Comparison of ENCODE assay signal across 25 cellular contexts in the genomic region with DNA sequence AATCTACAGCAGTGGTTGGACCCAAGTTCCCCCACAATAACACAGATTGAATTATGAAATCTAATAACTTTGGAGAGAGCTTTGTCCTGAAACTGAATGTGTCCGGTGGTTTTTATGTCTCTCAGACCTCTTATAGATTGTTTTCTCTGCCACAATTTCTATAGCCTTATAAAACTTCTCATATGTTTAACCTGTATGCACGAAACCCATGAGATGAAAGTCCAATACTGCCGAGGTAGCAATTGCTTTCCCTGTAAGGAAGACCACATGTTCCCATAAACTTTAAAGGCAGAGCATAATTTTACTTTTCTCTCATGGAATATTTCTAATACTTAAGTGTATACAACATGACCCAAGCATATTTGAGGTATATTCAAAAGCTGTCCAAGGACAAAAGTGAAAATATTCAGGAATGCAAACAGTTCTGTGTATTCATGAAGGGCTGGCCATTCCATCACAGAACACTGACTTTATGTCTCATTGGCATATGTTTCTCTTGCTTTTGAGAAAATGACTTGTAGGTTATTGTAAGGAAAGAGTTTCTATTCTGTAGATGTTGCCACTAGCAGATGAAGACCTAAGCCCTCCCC.
A peak's percentile ranks its signal among the peaks of the same experiment; 100 is the strongest.
DNase-seq lines count a peak whose midpoint lies in the region; ATAC-seq, FAIRE-seq and TF ChIP-seq lines count a peak whose summit lies in the region.
"Had no signal": no experiment of that assay in that cellular context is flagged by ENCODE, and none has a peak within 500 bp of the region (broad histone marks: within the 10 kb centered on the region; RNA-seq: fewer than 3 reads in every experiment).

No MANE protein-coding gene starts in this region.

- BruUV-seq in HepG2 (replicated peaks; lab: Mats Ljungman, UMichigan), result no TSS peak

- H3K4me1 ChIP-seq in Peyer's patch (no peaks in the 10 kb centered on the region), HepG2 (ENCODE audit: insufficient read depth, low read length) (no peaks in the 10 kb centered on the region)
- H3K4me1 ChIP-seq: Caco-2 had no signal

- H3K4me3 Mint-ChIP-seq in activated naive CD8-positive, alpha-beta T cell treated with anti-CD3 and anti-CD28 coated beads, Interleukin-2, amount 50 U/mL, for 24 hours, result no peak overlapping the region
- no peak overlapping the region for H3K4me3 Mint-ChIP-seq in activated naive CD8-positive, alpha-beta T cell treated with anti-CD3 and anti-CD28 coated beads for 36 hours
- H3K4me3 Mint-ChIP-seq in chondrocyte (ENCODE audit: unreplicated experiment), result no peak overlapping the region
- H3K4me3 Mint-ChIP-seq: CD4-positive, alpha-beta T cell; GM23338 had no signal

- no peak overlapping the region for H3K27ac ChIP-seq in Peyer's patch
- no peak overlapping the region for H3K27ac ChIP-seq in HepG2 (ENCODE audit: extremely low read length, insufficient read depth, low read length)
- H3K27ac ChIP-seq: 22Rv1 had no signal

- no peaks in the 10 kb centered on the region for H3K79me2 ChIP-seq in HepG2 (ENCODE audit: insufficient read depth, low read length)

- H2AFZ ChIP-seq in HepG2 (ENCODE audit: low read length), result no peak overlapping the region
- H2AFZ ChIP-seq: GM23338 had no signal

- no peak for TF ChIP-seq CTCF in chondrocyte (IDR thresholded peaks at IDR 0.05)
- no peak for TF ChIP-seq CTCF in Peyer's patch (IDR thresholded peaks at IDR 0.05)
- TF ChIP-seq CTCF in HepG2 (CRISPR knock-in tag; IDR thresholded peaks at IDR 0.05), result no peak

- no peaks in the 10 kb centered on the region for H3K27me3 ChIP-seq in Peyer's patch
- no peaks in the 10 kb centered on the region; a peak in 1 of 5 replicates for H3K27me3 ChIP-seq in HepG2 (ENCODE audit: control insufficient read depth in 1 of 2, insufficient read depth in 2 of 2, low read length in 2 of 2)

- in situ Hi-C loops in HepG2 (cut with HindIII; ENCODE audit: extremely low pct_ligation_motif_present, low pct_unique_long_range_greater_than_20kb), result no loop called here

- DNase-seq in activated naive CD8-positive, alpha-beta T cell treated with anti-CD3 and anti-CD28 coated beads, Interleukin-2, amount 50 U/mL, for 24 hours, result no peak
- DNase-seq in activated naive CD8-positive, alpha-beta T cell treated with anti-CD3 and anti-CD28 coated beads for 36 hours, result no peak
- DNase-seq in chondrocyte (ENCODE audit: low spot score), result no peak
- peak; percentile 37 for DNase-seq in iris pigment epithelial cell (ENCODE audit: low read depth)
- no peak for DNase-seq in Peyer's patch
- no peak for DNase-seq in HepG2 (ENCODE audit: low spot score)
- DNase-seq: Caco-2; CD4-positive, alpha-beta T cell; DMS153; EL; HCEC 1CT; KG1; MV-4-11; NCI-H1694 treated with DMSO at 0.1 percent for 48 hours; NCI-H2107; NCI-H226; NCI-H524; RPMI8226; SIG-M5 had no signal

- intact Hi-C loops in HepG2 (cut with micrococcal nuclease; ENCODE audit: unreplicated experiment), result no loop called here

- TF ChIP-seq EP300 in HepG2 (IDR thresholded peaks at IDR 0.05; ENCODE audit: low read depth in 2 of 2, low read length in 2 of 2) (no peak), HepG2 (CRISPR knock-in tag; IDR thresholded peaks at IDR 0.05; ENCODE audit: borderline replicate concordance) (no peak)

- no peak overlapping the region for H3K4me2 ChIP-seq in HepG2 (ENCODE audit: low read depth, low read length)
- H3K4me2 ChIP-seq: GM23338 had no signal

- TF ChIP-seq RAD21 in HepG2 (CRISPR knock-in tag; IDR thresholded peaks at IDR 0.05), result no peak

- TF ChIP-seq POLR2A in Peyer's patch (IDR thresholded peaks at IDR 0.05) (no peak), HepG2 (IDR thresholded peaks at IDR 0.05; ENCODE audit: insufficient read depth in 1 of 2, low read depth in 2 of 2, low read length in 2 of 2) (no peak)

- POLR2A ChIA-PET in HepG2 (lab: Yijun Ruan, JAX), result no interaction called here

- H3K27me3 Mint-ChIP-seq in activated naive CD8-positive, alpha-beta T cell treated with anti-CD3 and anti-CD28 coated beads, Interleukin-2, amount 50 U/mL, for 24 hours, result no peaks in the 10 kb centered on the region
- no peaks in the 10 kb centered on the region for H3K27me3 Mint-ChIP-seq in activated naive CD8-positive, alpha-beta T cell treated with anti-CD3 and anti-CD28 coated beads for 36 hours
- H3K27me3 Mint-ChIP-seq in chondrocyte (ENCODE audit: low read depth), result no peaks in the 10 kb centered on the region
- H3K27me3 Mint-ChIP-seq: CD4-positive, alpha-beta T cell had no signal

- CTCF ChIA-PET in HepG2 (lab: Yijun Ruan, JAX; ENCODE audit: low intra/inter-chr PET ratio, low total read pairs), result no interaction called here

- no peak overlapping the region for H3K9ac ChIP-seq in HepG2 (ENCODE audit: insufficient read depth, low read depth, low read length)

- no peak for ATAC-seq in activated naive CD8-positive, alpha-beta T cell treated with anti-CD3 and anti-CD28 coated beads, Interleukin-2, amount 50 U/mL, for 24 hours
- ATAC-seq in HG03439 (IDR thresholded peaks at IDR 0.05; ENCODE audit: unreplicated experiment), result no peak
- ATAC-seq in HepG2, result no peak
- ATAC-seq in HG03354 (IDR thresholded peaks at IDR 0.05; ENCODE audit: poor library complexity, severe bottlenecking, unreplicated experiment), result no peak
- ATAC-seq: GM23338 had no signal

- H3K27ac Mint-ChIP-seq in activated naive CD8-positive, alpha-beta T cell treated with anti-CD3 and anti-CD28 coated beads, Interleukin-2, amount 50 U/mL, for 24 hours, result peak overlapping the region; percentile 13
- H3K27ac Mint-ChIP-seq in activated naive CD8-positive, alpha-beta T cell treated with anti-CD3 and anti-CD28 coated beads for 36 hours, result no peak overlapping the region
- H3K27ac Mint-ChIP-seq in chondrocyte (ENCODE audit: unreplicated experiment), result peak overlapping the region; percentile 7
- H3K27ac Mint-ChIP-seq: CD4-positive, alpha-beta T cell; GM23338 had no signal

- 3% methylated on average over 3 of the region's 3 CpGs for WGBS in HepG2 (ENCODE audit: low lambda C conversion rate)

- H3K9me3 ChIP-seq in Peyer's patch (no peaks in the 10 kb centered on the region), HepG2 (ENCODE audit: low read length) (no peaks in the 10 kb centered on the region)
- H3K9me3 ChIP-seq: Caco-2 had no signal

- H3K4me3 ChIP-seq in Peyer's patch, result no peak overlapping the region
- no peak overlapping the region for H3K4me3 ChIP-seq in HepG2 (replicated peaks in 1 of 3; ENCODE audit: insufficient read depth in 1 of 3, low read depth in 2 of 3, low read length in 3 of 3)
- H3K4me3 ChIP-seq: GM23338 had no signal

- no peaks in the 10 kb centered on the region for H4K20me1 ChIP-seq in HepG2 (ENCODE audit: insufficient read depth, low read length)

- no peaks in the 10 kb centered on the region for H3K36me3 Mint-ChIP-seq in activated naive CD8-positive, alpha-beta T cell treated with anti-CD3 and anti-CD28 coated beads, Interleukin-2, amount 50 U/mL, for 24 hours (ENCODE audit: low read depth)
- no peaks in the 10 kb centered on the region for H3K36me3 Mint-ChIP-seq in activated naive CD8-positive, alpha-beta T cell treated with anti-CD3 and anti-CD28 coated beads for 36 hours
- no peaks in the 10 kb centered on the region for H3K36me3 Mint-ChIP-seq in chondrocyte (ENCODE audit: low read depth)

- H3K36me3 ChIP-seq in Peyer's patch, result no peaks in the 10 kb centered on the region
- H3K36me3 ChIP-seq in HepG2 (replicated peaks in 1 of 2; ENCODE audit: control insufficient read depth in 1 of 2, insufficient read depth in 2 of 2, low read length in 2 of 2), result no peaks in the 10 kb centered on the region

- H3K4me1 Mint-ChIP-seq in activated naive CD8-positive, alpha-beta T cell treated with anti-CD3 and anti-CD28 coated beads, Interleukin-2, amount 50 U/mL, for 24 hours, result peaks cover 20% of the 10 kb centered on the region
- peaks cover 26% of the 10 kb centered on the region for H3K4me1 Mint-ChIP-seq in activated naive CD8-positive, alpha-beta T cell treated with anti-CD3 and anti-CD28 coated beads for 36 hours
- peaks cover 27% of the 10 kb centered on the region for H3K4me1 Mint-ChIP-seq in chondrocyte (ENCODE audit: low read depth)

- no peaks in the 10 kb centered on the region for H3K9me3 Mint-ChIP-seq in activated naive CD8-positive, alpha-beta T cell treated with anti-CD3 and anti-CD28 coated beads, Interleukin-2, amount 50 U/mL, for 24 hours
- H3K9me3 Mint-ChIP-seq in activated naive CD8-positive, alpha-beta T cell treated with anti-CD3 and anti-CD28 coated beads for 36 hours, result peaks cover 1% of the 10 kb centered on the region
- no peaks in the 10 kb centered on the region for H3K9me3 Mint-ChIP-seq in chondrocyte (ENCODE audit: low read depth)
- H3K9me3 Mint-ChIP-seq: CD4-positive, alpha-beta T cell; GM23338 had no signal

- no peak for FAIRE-seq in HepG2 (lab: Jason Lieb, UNC)
- FAIRE-seq: GM12891, GM18507 had no signal

TF ChIP-seq in HepG2, 621 proteins besides CTCF, POLR2A, EP300 and RAD21 (continues in another document):
- no peak for TF ChIP-seq HOXA7 (CRISPR knock-in tag; IDR thresholded peaks at IDR 0.05)
- TF ChIP-seq, protein P1, sequence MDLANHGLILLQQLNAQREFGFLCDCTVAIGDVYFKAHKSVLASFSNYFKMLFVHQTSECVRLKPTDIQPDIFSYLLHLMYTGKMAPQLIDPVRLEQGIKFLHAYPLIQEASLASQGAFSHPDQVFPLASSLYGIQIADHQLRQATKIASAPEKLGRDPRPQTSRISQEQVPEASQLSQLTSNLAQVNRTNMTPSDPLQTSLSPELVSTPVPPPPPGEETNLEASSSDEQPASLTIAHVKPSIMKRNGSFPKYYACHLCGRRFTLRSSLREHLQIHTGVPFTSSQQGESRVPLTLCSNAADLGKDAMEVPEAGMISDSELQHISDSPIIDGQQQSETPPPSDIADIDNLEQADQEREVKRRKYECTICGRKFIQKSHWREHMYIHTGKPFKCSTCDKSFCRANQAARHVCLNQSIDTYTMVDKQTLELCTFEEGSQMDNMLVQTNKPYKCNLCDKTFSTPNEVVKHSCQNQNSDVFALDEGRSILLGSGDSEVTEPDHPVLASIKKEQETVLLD (CRISPR knock-in tag; IDR thresholded peaks at IDR 0.05; ENCODE audit: low read depth), result no peak
- no peak for TF ChIP-seq NCOA1 (CRISPR knock-in tag; IDR thresholded peaks at IDR 0.05)
- no peak for TF ChIP-seq PITX1 (CRISPR knock-in tag; IDR thresholded peaks at IDR 0.05)
- TF ChIP-seq, protein P2, sequence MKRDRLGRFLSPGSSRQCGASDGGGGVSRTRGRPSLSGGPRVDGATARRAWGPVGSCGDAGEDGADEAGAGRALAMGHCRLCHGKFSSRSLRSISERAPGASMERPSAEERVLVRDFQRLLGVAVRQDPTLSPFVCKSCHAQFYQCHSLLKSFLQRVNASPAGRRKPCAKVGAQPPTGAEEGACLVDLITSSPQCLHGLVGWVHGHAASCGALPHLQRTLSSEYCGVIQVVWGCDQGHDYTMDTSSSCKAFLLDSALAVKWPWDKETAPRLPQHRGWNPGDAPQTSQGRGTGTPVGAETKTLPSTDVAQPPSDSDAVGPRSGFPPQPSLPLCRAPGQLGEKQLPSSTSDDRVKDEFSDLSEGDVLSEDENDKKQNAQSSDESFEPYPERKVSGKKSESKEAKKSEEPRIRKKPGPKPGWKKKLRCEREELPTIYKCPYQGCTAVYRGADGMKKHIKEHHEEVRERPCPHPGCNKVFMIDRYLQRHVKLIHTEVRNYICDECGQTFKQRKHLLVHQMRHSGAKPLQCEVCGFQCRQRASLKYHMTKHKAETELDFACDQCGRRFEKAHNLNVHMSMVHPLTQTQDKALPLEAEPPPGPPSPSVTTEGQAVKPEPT (CRISPR knock-in tag; IDR thresholded peaks at IDR 0.05; ENCODE audit: low read depth), result no peak
- TF ChIP-seq FOXO1 (CRISPR knock-in tag; IDR thresholded peaks at IDR 0.05), result no peak
- no peak for TF ChIP-seq HDAC6 (IDR thresholded peaks at IDR 0.05; ENCODE audit: low read depth, low read length)
